8 cellular contexts compared by ENCODE assay signal in the genomic region with DNA sequence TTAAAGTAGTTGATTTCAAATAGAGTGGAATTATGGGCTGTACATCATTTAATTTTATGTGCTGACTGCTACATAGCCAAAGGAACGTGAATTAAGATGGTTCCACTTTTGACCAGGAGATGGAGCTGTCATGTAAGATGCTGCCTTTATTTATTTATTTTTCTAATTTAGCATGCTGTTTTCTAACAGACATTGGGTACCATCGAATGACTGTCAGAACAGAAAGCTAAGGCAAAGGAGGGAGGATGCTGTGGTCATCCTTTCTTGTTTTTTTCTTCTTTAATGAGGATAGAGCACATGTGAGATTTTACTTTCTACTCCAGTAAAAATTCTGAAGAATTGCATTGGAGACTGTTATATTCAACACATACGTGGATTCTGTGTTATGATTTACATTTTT. TPM values are rescaled to one million over a fixed set of nuclear protein-coding genes. Genes with fewer than 3 reads are reported as not detected.
A peak's percentile ranks its signal among the peaks of the same experiment; 100 is the strongest.
DNase-seq lines count a peak whose midpoint lies in the region; ATAC-seq and TF ChIP-seq lines count a peak whose summit lies in the region.

A gene (plus strand): TSS at position 185 of the 400 bp plus-strand sequence. CDS start 56,410 bp downstream, outside the sequence.

- no peaks in the 10 kb centered on the region for H3K36me3 Mint-ChIP-seq in mesothelial cell of epicardium

- no peak within 1 kb of the TSS for H3K27ac Mint-ChIP-seq in mesothelial cell of epicardium

- no peaks in the 10 kb centered on the region for H3K9me3 Mint-ChIP-seq in mesothelial cell of epicardium

- POLR2A ChIA-PET in GM10248 (lab: Yijun Ruan, JAX) = interaction anchor here (0.6 kb wide), 1 partner anchor 1258 kb away, joined by 6 read pairs; no protein-coding TSS in a partner anchor

- peak; percentile 67 for ATAC-seq in HG03196 (IDR thresholded peaks at IDR 0.05; ENCODE audit: unreplicated experiment)

- DNase-seq in A172 (ENCODE audit: low spot score) (peak; percentile 52), GM10248 (ENCODE audit: extremely low spot score) (peak; percentile 4), NCI-H748 (lab: John Stamatoyannopoulos, UW; ENCODE audit: unreplicated experiment) (peak; percentile 92), dermis microvascular lymphatic vessel endothelial cell (ENCODE audit: low read depth in 2 of 2) (peak; percentile 51 to 66), mesothelial cell of epicardium (ENCODE audit: low spot score in 2 of 2, unreplicated experiment in 2 of 2) (no peak), GF-D8 (lab: John Stamatoyannopoulos, UW) (no peak), DMS114 treated with DMSO at 0.1 percent for 48 hours (lab: John Stamatoyannopoulos, UW; ENCODE audit: unreplicated experiment) (no peak)

- CTCF ChIA-PET in GM10248 (lab: Yijun Ruan, JAX) = interaction anchor here (0.8 to 1.8 kb wide), 16 partner anchors 8 to 942 kb away, joined by 3 to 15 read pairs (median 4); no protein-coding TSS in a partner anchor

- H3K4me3 Mint-ChIP-seq in mesothelial cell of epicardium = no peak within 1 kb of the TSS

- H3K4me1 Mint-ChIP-seq in mesothelial cell of epicardium = no peaks in the 10 kb centered on the region

- peaks cover 38% of the 10 kb centered on the region for H3K27me3 Mint-ChIP-seq in mesothelial cell of epicardium (ENCODE audit: low read depth)

- peak; percentile 35 for TF ChIP-seq CTCF in GM10248 (IDR thresholded peaks at IDR 0.05; ENCODE audit: control extremely low read depth, extremely low read depth, low read depth, missing control alignments)
- peak; percentile 69 for TF ChIP-seq CTCF in mesothelial cell of epicardium (IDR thresholded peaks at IDR 0.05; ENCODE audit: unreplicated experiment)

RNA-seq across cellular contexts. Expression of the gene that starts here (rescaled TPM):
- total RNA-seq in A172 (2014; rRNA removed; shearing (Covaris generic)) = 0.17 and 0.19 TPM in 2 replicates
- total RNA-seq in dermis microvascular lymphatic vessel endothelial cell (under 0.01 TPM in 2 replicates), mesothelial cell of epicardium (1.9 to 2.9 TPM (median 2.5 TPM) in 3 replicates)

Comparison
In these comparisons a context has a peak if more than half of its experiments do, and no peak if none do; other contexts are left out.
1. Peak in DNase-seq in A172; RNA of the gene not detected or under 1 TPM.
2. Peak in DNase-seq in dermis microvascular lymphatic vessel endothelial cell; RNA of the gene not detected or under 1 TPM.
3. DNase-seq: peak in GM10248 (single experiment) and NCI-H748 (single experiment); none in mesothelial cell of epicardium (0 of 2), GF-D8 (single experiment) and DMS114 treated with DMSO at 0.1 percent for 48 hours (single experiment).